29 cellular contexts compared by ENCODE assay signal in the genomic region with DNA sequence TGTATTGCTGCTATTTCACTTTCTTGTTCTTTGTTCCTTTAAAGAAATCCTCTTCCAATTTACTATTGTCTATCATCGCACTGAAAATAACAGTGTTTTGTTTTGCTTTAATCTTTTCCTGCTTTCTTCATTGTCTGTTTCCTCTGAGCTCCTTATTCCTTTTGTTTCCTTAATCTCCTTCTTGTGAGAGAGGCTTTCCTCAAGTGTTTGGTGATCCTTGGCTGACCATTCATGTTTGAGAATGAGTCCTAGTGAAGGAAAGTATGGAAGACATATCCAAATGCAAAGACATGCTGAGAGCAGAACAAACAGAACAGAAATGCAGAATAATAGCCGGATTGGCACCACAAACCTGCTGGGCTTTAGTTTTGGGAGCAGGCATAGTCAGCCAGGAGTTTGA. TPM values are rescaled to one million over a fixed set of nuclear protein-coding genes. Genes with fewer than 3 reads are reported as not detected.
"Had no signal": no experiment of that assay in that cellular context is flagged by ENCODE, and none has a peak within 500 bp of the region (broad histone marks: within the 10 kb centered on the region; RNA-seq: fewer than 3 reads in every experiment).

No MANE protein-coding gene starts in this region.

- ATAC-seq: activated T-cell treated with anti-CD3 and anti-CD28 coated beads, Interleukin-2, amount 50 U/mL, for 4 hours; gastroesophageal sphincter; naive thymus-derived CD4-positive, alpha-beta T cell; psoas muscle; right cardiac atrium had no signal

- H3K36me3 ChIP-seq: adrenal gland, ascending aorta, brain microvascular endothelial cell, gastroesophageal sphincter, thoracic aorta, upper lobe of left lung had no signal

- H3K4me3 ChIP-seq: adrenal gland, ascending aorta, gastroesophageal sphincter, lung, psoas muscle, thoracic aorta, upper lobe of left lung had no signal

- H3K27ac ChIP-seq: adrenal gland, ascending aorta, brain microvascular endothelial cell, gastroesophageal sphincter, psoas muscle, thoracic aorta, upper lobe of left lung had no signal

- H3K9me3 ChIP-seq: adrenal gland, ascending aorta, gastroesophageal sphincter, psoas muscle, thoracic aorta, upper lobe of left lung had no signal

- H3K4me3 Mint-ChIP-seq: activated B cell treated with CpG ODN at 0.5 μM for 24 hours; activated naive CD8-positive, alpha-beta T cell; activated T-cell treated with anti-CD3 and anti-CD28 coated beads, Interleukin-2, amount 50 U/mL, for 4 hours; naive thymus-derived CD4-positive, alpha-beta T cell; neural crest cell had no signal

- H3K4me1 Mint-ChIP-seq: activated B cell treated with CpG ODN at 0.5 μM for 24 hours; naive thymus-derived CD4-positive, alpha-beta T cell had no signal

- H3K27ac Mint-ChIP-seq: activated B cell treated with CpG ODN at 0.5 μM for 24 hours; activated naive CD8-positive, alpha-beta T cell; activated T-helper 2 cell treated with anti-CD3 and anti-CD28 coated beads, Interferon-gamma antibody, Interleukin-2, Interleukin-4, amounts not matched to agents 10 μg/mL and 5 μg/mL and 100 μg/mL, durations not matched to agents 14 hours and 24 hours and 36 hours; naive thymus-derived CD4-positive, alpha-beta T cell had no signal

- DNase-seq: activated B cell treated with CpG ODN at 0.5 μM for 24 hours; activated CD4-positive, alpha-beta T cell treated with anti-CD3 and anti-CD28 coated beads for 4 hours; activated CD4-positive, alpha-beta T cell treated with anti-CD3 and anti-CD28 coated beads, Interleukin-2, amount 50 U/mL, for 48 hours; activated CD8-positive, alpha-beta memory T cell treated with anti-CD3 and anti-CD28 coated beads, Interleukin-2, amount 50 U/mL, for 48 hours; activated naive CD4-positive, alpha-beta T cell; activated T-cell treated with anti-CD3 and anti-CD28 coated beads, Interleukin-2, amount 50 U/mL, for 4 hours; adrenal gland; brain microvascular endothelial cell; caudate nucleus; effector memory CD4-positive, alpha-beta T cell; head of caudate nucleus; hypothalamus; kidney; naive thymus-derived CD4-positive, alpha-beta T cell; psoas muscle; right cardiac atrium; stimulated activated CD4-positive, alpha-beta T cell treated with anti-CD3 and anti-CD28 coated beads, Interleukin-4, amount 100 ng/mL, for 24 hours; stimulated activated naive CD4-positive, alpha-beta T cell treated with Interleukin-2 at 50 U/mL for 16 hours; T1000; upper lobe of left lung had no signal

- H3K4me1 ChIP-seq: adrenal gland, ascending aorta, gastroesophageal sphincter, psoas muscle, upper lobe of left lung had no signal

- H3K27me3 ChIP-seq: adrenal gland, ascending aorta, brain microvascular endothelial cell, gastroesophageal sphincter, upper lobe of left lung had no signal

RNA-seq across cellular contexts. Expression of a gene that starts 42.0 kb away (rescaled TPM):
- total RNA-seq: activated B cell treated with CpG ODN at 0.5 μM for 24 hours; activated CD8-positive, alpha-beta memory T cell treated with anti-CD3 and anti-CD28 coated beads for 36 hours; activated T-helper 2 cell treated with anti-CD3 and anti-CD28 coated beads, Interferon-gamma antibody, Interleukin-2, Interleukin-4, amounts not matched to agents 10 μg/mL and 5 μg/mL and 100 μg/mL, durations not matched to agents 14 hours and 24 hours and 36 hours; naive thymus-derived CD4-positive, alpha-beta T cell; T-helper 1 cell treated with Interleukin-12 subunit alpha and Interleukin-12 subunit beta and Interleukin-4 antibody, amounts not matched to agents 30 ng/mL and 1 ng/mL, for 36 hours had no signal
- polyA plus RNA-seq: naive thymus-derived CD4-positive, alpha-beta T cell had no signal
